8 cellular contexts compared by ENCODE assay signal in genomic region chr19:38079926-38080380, GRCh38.
DNase-seq lines count a peak whose midpoint lies in the region; ATAC-seq and TF ChIP-seq lines count a peak whose summit lies in the region.

No MANE protein-coding gene starts in this region.

- TF ChIP-seq CTCF in AG04450 (IDR thresholded peaks at IDR 0.05; ENCODE audit: low read depth, low read length) (no peak), Panc1 (IDR thresholded peaks at IDR 0.05) (no peak), fibroblast of the aortic adventitia (IDR thresholded peaks at IDR 0.05; ENCODE audit: insufficient read depth, low read length) (no peak)

- H3K27ac ChIP-seq in AG04450 (ENCODE audit: low read depth, low read length), result peak overlapping the region; percentile 72
- H3K27ac ChIP-seq in Panc1 (ENCODE audit: low read length), result 0 out of 2 replicates have a peak overlapping the region, but pooled peaks have one; percentile 0

- peaks cover 10% of the 10 kb centered on the region; the same call in 1 of the 2 replicates for H3K9me3 ChIP-seq in AG04450 (ENCODE audit: control insufficient read depth, insufficient read depth, low read length)
- H3K9me3 ChIP-seq in Panc1 (ENCODE audit: control insufficient read depth, insufficient read depth, low read depth, low read length), result no peaks in the 10 kb centered on the region
- no peaks in the 10 kb centered on the region; the same call in 1 of the 2 replicates for H3K9me3 ChIP-seq in HAP-1

- H3K4me1 ChIP-seq in Panc1 (ENCODE audit: control insufficient read depth, insufficient read depth, low read length) (peaks cover 14% of the 10 kb centered on the region), HAP-1 (peaks cover 8% of the 10 kb centered on the region)

- intact Hi-C loops in Panc1 (cut with micrococcal nuclease; ENCODE audit: unreplicated experiment), result no loop called here

- POLR2A ChIA-PET in AG04450 (lab: Yijun Ruan, JAX), result interaction anchor here (1.6 kb wide), 1 partner anchor 173 kb away, joined by 4 read pairs; the partner anchor contains the start of genes SIPA1L3 and WDR87
- POLR2A ChIA-PET in Panc1 (lab: Charles Lee), result interaction anchor here (0.6 kb wide), 3 partner anchors 26 to 767 kb away, joined by 3 to 9 read pairs (median 6); no protein-coding TSS in a partner anchor

- no peak overlapping the region for H3K4me3 ChIP-seq in AG04450 (ENCODE audit: low read depth, low read length)
- H3K4me3 ChIP-seq in Panc1 (ENCODE audit: low read depth in 2 of 2, low read length in 2 of 2), result no peak overlapping the region
- no peak overlapping the region for H3K4me3 ChIP-seq in fibroblast of the aortic adventitia (ENCODE audit: low read depth, low read length)
- no peak overlapping the region for H3K4me3 ChIP-seq in HAP-1

- H3K27me3 ChIP-seq in AG04450 (ENCODE audit: control insufficient read depth, insufficient read depth, low read length), result no peaks in the 10 kb centered on the region
- H3K27me3 ChIP-seq in Panc1 (ENCODE audit: control insufficient read depth, insufficient read depth, low read length), result no peaks in the 10 kb centered on the region
- H3K27me3 ChIP-seq in HAP-1 (ENCODE audit: low read depth), result no peaks in the 10 kb centered on the region

- in situ Hi-C loops in Panc1 (cut with HindIII; ENCODE audit: low pct_unique_long_range_greater_than_20kb, low sequenced_read_pairs) (no loop called here), HAP-1 (cut with MboI; ENCODE audit: low sequenced_read_pairs) (loop anchor here (25.0 kb wide), 1 partner anchor 168 kb away; the partner anchor contains the start of genes SIPA1L3 and WDR87)

- no TSS peak for BruUV-seq in Panc1 (replicated peaks; lab: Mats Ljungman, UMichigan)

- no peaks in the 10 kb centered on the region for H3K36me3 ChIP-seq in Panc1 (ENCODE audit: control insufficient read depth, insufficient read depth, low read length)
- no peaks in the 10 kb centered on the region for H3K36me3 ChIP-seq in HAP-1 (replicated peaks)

- DNase-seq in AG04450 (ENCODE audit: low read depth, low spot score), result peak; percentile 71
- peak; percentile 56 for DNase-seq in Panc1 (ENCODE audit: low read depth, low spot score)
- peak; percentile 87 for DNase-seq in fibroblast of the aortic adventitia (ENCODE audit: low read depth)
- no peak for DNase-seq in HAP-1 (ENCODE audit: low spot score in 2 of 2)
- DNase-seq in Kasumi-1 (lab: John Stamatoyannopoulos, UW), result no peak

- CTCF ChIA-PET in AG04450 (lab: Charles Lee), result interaction anchor here (0.6 to 1.8 kb wide), 4 partner anchors 23 to 323 kb away, joined by 3 to 9 read pairs (median 6); partner anchors contain the start of gene FAM98C
- CTCF ChIA-PET in Panc1 (lab: Charles Lee), result interaction anchor here (0.6 kb wide), 2 partner anchors 21 to 178 kb away, joined by 3 to 5 read pairs; no protein-coding TSS in a partner anchor

- TF ChIP-seq POLR2A in GM18505 (IDR thresholded peaks at IDR 0.05; ENCODE audit: borderline replicate concordance, extremely low read depth, insufficient read depth, insufficient read length), result no peak

- peak; percentile 79 for ATAC-seq in GM18505 (IDR thresholded peaks at IDR 0.05; ENCODE audit: unreplicated experiment)
- ATAC-seq in HG03439 (IDR thresholded peaks at IDR 0.05; ENCODE audit: unreplicated experiment), result peak; percentile 58
- peak; percentile 79 for ATAC-seq in Panc1
- no peak for ATAC-seq in HG02970 (IDR thresholded peaks at IDR 0.05; ENCODE audit: low FRiP score, unreplicated experiment)

Comparison
In these comparisons a context has a peak if more than half of its experiments do, and no peak if none do; other contexts are left out.
1. DNase-seq: peak in AG04450 (single experiment), Panc1 (single experiment) and fibroblast of the aortic adventitia (single experiment); none in HAP-1 (0 of 2) and Kasumi-1 (0 of 2).